In genomic region chr12:82671673-82672195, GRCh38 we compare ENCODE assay signal across 21 cellular contexts. TPM values are rescaled to one million over a fixed set of nuclear protein-coding genes. Genes with fewer than 3 reads are reported as not detected.
"Had no signal": no experiment of that assay in that cellular context is flagged by ENCODE, and none has a peak within 500 bp of the region (broad histone marks: within the 10 kb centered on the region; RNA-seq: fewer than 3 reads in every experiment).

No MANE protein-coding gene starts in this region.

- H3K9me3 ChIP-seq: SJCRH30 had no signal

- H3K27me3 ChIP-seq: SJCRH30 had no signal

- H3K9me3 Mint-ChIP-seq: IgD-negative memory B cell had no signal

- H3K4me3 Mint-ChIP-seq: IgD-negative memory B cell had no signal

- H3K4me2 ChIP-seq: KMS-11 had no signal

- H3K27ac Mint-ChIP-seq: IgD-negative memory B cell had no signal

- ATAC-seq: K562, Panc1, Right ventricle myocardium inferior had no signal

- H3K4me3 ChIP-seq: K562, SJCRH30, SK-N-MC had no signal

- H3K9ac ChIP-seq: KMS-11 had no signal

- H3K36me3 ChIP-seq: SJCRH30 had no signal

- H3K36me3 Mint-ChIP-seq: IgD-negative memory B cell had no signal

- H3K27ac ChIP-seq: HL-60, KMS-11, SJCRH30, SK-N-MC had no signal

- DNase-seq: Kasumi-1, MM.1S, NCI-H1092 treated with DMSO at 0.1 percent for 48 hours, NCI-H1436, NCI-H187 treated with DMSO at 0.1 percent for 48 hours, NCI-H2029 treated with DMSO at 0.1 percent for 48 hours, NCI-H2171 treated with DMSO at 0.1 percent for 48 hours, NCI-H345, NCI-H446 treated with DMSO at 0.1 percent for 48 hours, NCI-H510A treated with DMSO at 0.1 percent for 48 hours, NCI-H526, NCI-H774, SHP77 treated with DMSO at 0.1 percent for 48 hours, SJCRH30 had no signal

RNA-seq across cellular contexts. Expression of gene TMTC2, which starts 15.0 kb away (rescaled TPM):
- polyA plus RNA-seq: IgD-negative memory B cell had no signal
